Comparison of ENCODE assay signal across 18 cellular contexts in genomic region chr15:63039811-63040210, GRCh38. TPM values are rescaled to one million over a fixed set of nuclear protein-coding genes. Genes with fewer than 3 reads are reported as not detected.
DNase-seq lines count a peak whose midpoint lies in the region; TF ChIP-seq lines count a peak whose summit lies in the region.
"Had no signal": no experiment of that assay in that cellular context is flagged by ENCODE, and none has a peak within 500 bp of the region (broad histone marks: within the 10 kb centered on the region; RNA-seq: fewer than 3 reads in every experiment).

No MANE protein-coding gene starts in this region.

- H3K9me3 ChIP-seq in ascending aorta (no peaks in the 10 kb centered on the region), mesenchymal stem cell (ENCODE audit: control insufficient read depth, low read length) (no peaks in the 10 kb centered on the region)
- H3K9me3 ChIP-seq: BE2C, SJSA1 had no signal

- H2BK120ac ChIP-seq in mesenchymal stem cell (ENCODE audit: low read depth, low read length) = no peak overlapping the region

- H3K4me1 ChIP-seq in ascending aorta = peaks cover 0 to 13% of the 10 kb centered on the region in 2 donors
- H3K4me1 ChIP-seq in mesenchymal stem cell (ENCODE audit: control insufficient read depth, insufficient read depth, low read depth, low read length) = peaks cover 5% of the 10 kb centered on the region

- WGBS in mesenchymal stem cell = 92% methylated on average over 4 of the region's 4 CpGs

- H3K4me1 Mint-ChIP-seq in osteocyte (ENCODE audit: unreplicated experiment) = peaks cover 48% of the 10 kb centered on the region

- peak overlapping the region; percentile 95 for H2AK5ac ChIP-seq in mesenchymal stem cell (ENCODE audit: low read length, severe bottlenecking)

- H3K14ac ChIP-seq in mesenchymal stem cell (ENCODE audit: low read length in 2 of 2) = no peak overlapping the region

- peak overlapping the region; percentile 43 for H4K91ac ChIP-seq in mesenchymal stem cell (ENCODE audit: low read length)

- H3K4me2 ChIP-seq in mesenchymal stem cell (ENCODE audit: low read length, poor library complexity, severe bottlenecking) = no peak overlapping the region

- H3K27me3 ChIP-seq in ascending aorta (no peaks in the 10 kb centered on the region), mesenchymal stem cell (ENCODE audit: control insufficient read depth in 1 of 2, insufficient read depth in 1 of 2, low read length in 2 of 2) (peaks cover 0 to 5% of the 10 kb centered on the region in 2 experiments)
- H3K27me3 ChIP-seq: BE2C, SJSA1 had no signal

- no peaks in the 10 kb centered on the region for H3K27me3 Mint-ChIP-seq in osteocyte (ENCODE audit: unreplicated experiment)

- no peak for DNase-seq in ascending aorta (ENCODE audit: low spot score in 2 of 2)
- no peak for DNase-seq in mesenchymal stem cell
- no peak for DNase-seq in osteocyte (ENCODE audit: extremely low spot score, unreplicated experiment)
- DNase-seq in SHP77 treated with DMSO at 0.1 percent for 48 hours (lab: John Stamatoyannopoulos, UW) = no peak
- no peak for DNase-seq in NCI-H510A (lab: John Stamatoyannopoulos, UW)
- no peak for DNase-seq in hippocampal formation (lab: John Stamatoyannopoulos, UW)
- no peak for DNase-seq in NCI-H1092 (lab: John Stamatoyannopoulos, UW)
- DNase-seq: BE2C, DMS79 treated with DMSO at 0.1 percent for 48 hours, H7, KG1, NCI-H1105, NCI-H2029 treated with DMSO at 0.1 percent for 48 hours, NCI-H2171, NCI-H345, NCI-H524 treated with DMSO at 0.1 percent for 48 hours, NCI-H82 had no signal

- no peaks in the 10 kb centered on the region for H3K79me1 ChIP-seq in mesenchymal stem cell (replicated peaks; ENCODE audit: low read length, poor library complexity, severe bottlenecking)

- H3K36me3 ChIP-seq in ascending aorta (peaks cover 5 to 15% of the 10 kb centered on the region in 2 donors), mesenchymal stem cell (ENCODE audit: control insufficient read depth in 1 of 2, insufficient read depth in 2 of 2, low read depth in 1 of 2, low read length in 2 of 2) (peaks cover 0 to 13% of the 10 kb centered on the region in 2 experiments)

- H3K9ac ChIP-seq in mesenchymal stem cell (ENCODE audit: low read length) = no peak overlapping the region

- no peak overlapping the region for H2AFZ ChIP-seq in mesenchymal stem cell (ENCODE audit: low read depth, low read length)

- no peak overlapping the region for H4K8ac ChIP-seq in mesenchymal stem cell (ENCODE audit: low read length)

- H3K4me3 ChIP-seq in ascending aorta (no peak overlapping the region), mesenchymal stem cell (ENCODE audit: insufficient read depth in 1 of 2, low read depth in 1 of 2, low read length in 2 of 2) (no peak overlapping the region)
- H3K4me3 ChIP-seq: SJSA1 had no signal

- H3K18ac ChIP-seq in mesenchymal stem cell (ENCODE audit: low read depth in 1 of 2, low read length in 2 of 2) = no peak overlapping the region

- peak overlapping the region in 1 of 2 experiments; percentile 28 for H2BK12ac ChIP-seq in mesenchymal stem cell (ENCODE audit: low read length in 2 of 2)

- peaks cover 4% of the 10 kb centered on the region for H3K9me3 Mint-ChIP-seq in osteocyte (ENCODE audit: unreplicated experiment)

- no peak overlapping the region for H2BK5ac ChIP-seq in mesenchymal stem cell (ENCODE audit: low read depth, low read length, poor library complexity, severe bottlenecking)

- peak overlapping the region; percentile 87 for H3K27ac Mint-ChIP-seq in osteocyte (ENCODE audit: unreplicated experiment)

- no peak overlapping the region for H2BK15ac ChIP-seq in mesenchymal stem cell (ENCODE audit: low read depth, poor library complexity, severe bottlenecking)

- H3K4ac ChIP-seq in mesenchymal stem cell (ENCODE audit: low read depth in 1 of 2, low read length in 2 of 2) = no peak overlapping the region

- no peak overlapping the region for H3K4me3 Mint-ChIP-seq in osteocyte (ENCODE audit: unreplicated experiment)

- no peak overlapping the region for H3K23ac ChIP-seq in mesenchymal stem cell (ENCODE audit: low read length in 2 of 2)

- no peak for TF ChIP-seq CTCF in ascending aorta (IDR thresholded peaks at IDR 0.05)
- TF ChIP-seq CTCF in osteocyte (IDR thresholded peaks at IDR 0.05) = no peak

- intact Hi-C loops in ascending aorta (cut with DNase I) = loop anchor here (2.0 to 10.0 kb wide), 6 partner anchors 17 to 645 kb away; partner anchors contain the start of genes TLN2 and USP3

- H3K36me3 Mint-ChIP-seq in osteocyte (ENCODE audit: unreplicated experiment) = peaks cover 14% of the 10 kb centered on the region

- H3K27ac ChIP-seq in ascending aorta (peak overlapping the region; percentile 86 to 98), mesenchymal stem cell (ENCODE audit: low read length, poor library complexity, severe bottlenecking) (peak overlapping the region; percentile 54)

RNA-seq across cellular contexts. Expression of gene TPM1, which starts 2.7 kb away (rescaled TPM):
- total RNA-seq in ascending aorta (813 TPM), osteocyte (1,635 and 1,747 TPM in 2 replicates)
- 825 TPM for polyA plus RNA-seq in mesenchymal stem cell (2013, experiment 1 of 2)
- polyA plus RNA-seq in mesenchymal stem cell (2013, experiment 2 of 2) = 826 TPM
